ENCODE assay signal across 10 cellular contexts in genomic region chr2:241219030-241219382, GRCh38. TPM values are rescaled to one million over a fixed set of nuclear protein-coding genes. Genes with fewer than 3 reads are reported as not detected.
DNase-seq lines count a peak whose midpoint lies in the region; ATAC-seq and TF ChIP-seq lines count a peak whose summit lies in the region.
"Had no signal": no experiment of that assay in that cellular context is flagged by ENCODE, and none has a peak within 500 bp of the region (broad histone marks: within the 10 kb centered on the region; RNA-seq: fewer than 3 reads in every experiment).

No MANE protein-coding gene starts in this region.

- H3K27me3 ChIP-seq in cardiac muscle cell = no peaks in the 10 kb centered on the region
- no peaks in the 10 kb centered on the region for H3K27me3 ChIP-seq in right cardiac atrium (ENCODE audit: control insufficient read depth, insufficient read depth)
- peaks cover 2% of the 10 kb centered on the region for H3K27me3 ChIP-seq in kidney epithelial cell (ENCODE audit: control insufficient read depth, insufficient read depth, low read length)
- H3K27me3 ChIP-seq in thoracic aorta (replicated peaks; ENCODE audit: insufficient read depth) = no peaks in the 10 kb centered on the region

- TF ChIP-seq CTCF in cardiac muscle cell (IDR thresholded peaks at IDR 0.05; ENCODE audit: low read depth, low read length) (no peak), kidney epithelial cell (IDR thresholded peaks at IDR 0.05; ENCODE audit: insufficient read depth, low read length, poor library complexity, severe bottlenecking) (no peak), thoracic aorta (IDR thresholded peaks at IDR 0.05) (no peak)

- intact Hi-C loops in right cardiac atrium (cut with DNase I) = loop anchor here in 2 of 4 donors (10.0 kb wide), 2 partner anchors 114 to 364 kb away; partner anchors contain the start of gene MTERF4 (in 1 of the 2)

- no peaks in the 10 kb centered on the region for H3K4me1 Mint-ChIP-seq in activated T-helper 17 cell treated with anti-CD3 and anti-CD28 coated beads, Interleukin-2, amount 50 U/mL, for 72 hours

- peak overlapping the region; percentile 88 for H3K27ac Mint-ChIP-seq in activated T-helper 17 cell treated with anti-CD3 and anti-CD28 coated beads, Interleukin-2, amount 50 U/mL, for 72 hours

- H3K9me3 Mint-ChIP-seq in activated T-helper 17 cell treated with anti-CD3 and anti-CD28 coated beads, Interleukin-2, amount 50 U/mL, for 72 hours = no peaks in the 10 kb centered on the region

- H3K4me1 ChIP-seq in cardiac muscle cell (ENCODE audit: low read depth) (peaks cover 8% of the 10 kb centered on the region), right cardiac atrium (ENCODE audit: control insufficient read depth, insufficient read depth, low read length) (no peaks in the 10 kb centered on the region), thoracic aorta (ENCODE audit: control insufficient read depth in 1 of 2, low read depth in 2 of 2) (peaks cover 6 to 10% of the 10 kb centered on the region in 2 donors)

- H3K36me3 ChIP-seq in cardiac muscle cell (no peaks in the 10 kb centered on the region), kidney epithelial cell (ENCODE audit: control insufficient read depth, insufficient read depth, low read length) (no peaks in the 10 kb centered on the region), thoracic aorta (no peaks in the 10 kb centered on the region)

- 57% methylated on average over 4 of the region's 4 CpGs for WGBS in right cardiac atrium

- H3K27ac ChIP-seq in cardiac muscle cell = no peak overlapping the region
- H3K27ac ChIP-seq in right cardiac atrium (ENCODE audit: low read length) = no peak overlapping the region
- H3K27ac ChIP-seq in thoracic aorta = no peak overlapping the region

- H3K4me3 ChIP-seq in cardiac muscle cell (peak overlapping the region; percentile 34), right cardiac atrium (ENCODE audit: low read length) (no peak overlapping the region), kidney epithelial cell (ENCODE audit: low read depth, low read length) (peak overlapping the region; percentile 59), thoracic aorta (peak overlapping the region; percentile 78)

- H3K9me3 ChIP-seq in cardiac muscle cell (ENCODE audit: low read depth) = no peaks in the 10 kb centered on the region
- no peaks in the 10 kb centered on the region for H3K9me3 ChIP-seq in right cardiac atrium (ENCODE audit: control insufficient read depth, low read length)
- no peaks in the 10 kb centered on the region for H3K9me3 ChIP-seq in thoracic aorta

- H3K36me3 Mint-ChIP-seq in activated T-helper 17 cell treated with anti-CD3 and anti-CD28 coated beads, Interleukin-2, amount 50 U/mL, for 72 hours (ENCODE audit: low read depth) = peaks cover 31% of the 10 kb centered on the region

- ATAC-seq in right cardiac atrium (no peak), thoracic aorta (ENCODE audit: insufficient number of reproducible peaks, low FRiP score, low read depth) (no peak)
- no peak for ATAC-seq in activated T-helper 17 cell treated with anti-CD3 and anti-CD28 coated beads, Interleukin-2, amount 50 U/mL, for 72 hours (replicated peaks)

- DNase-seq in cardiac muscle cell (ENCODE audit: low read depth in 1 of 2, low spot score in 1 of 2) (no peak), right cardiac atrium (no peak), kidney epithelial cell (ENCODE audit: low read depth) (no peak), thoracic aorta (ENCODE audit: low spot score) (no peak), SIG-M5 (lab: John Stamatoyannopoulos, UW) (no peak), mucosa of gallbladder (ENCODE audit: low spot score) (no peak), NCI-H1092 treated with DMSO at 0.1 percent for 48 hours (lab: John Stamatoyannopoulos, UW) (no peak)
- DNase-seq: NCI-H187 treated with DMSO at 0.1 percent for 48 hours; stimulated activated CD8-positive, alpha-beta memory T cell treated with anti-CD3 and anti-CD28 coated beads, Interleukin-4, amount 100 ng/mL, for 48 hours had no signal

- H3K27me3 Mint-ChIP-seq in activated T-helper 17 cell treated with anti-CD3 and anti-CD28 coated beads, Interleukin-2, amount 50 U/mL, for 72 hours = no peaks in the 10 kb centered on the region

- H3K4me3 Mint-ChIP-seq in activated T-helper 17 cell treated with anti-CD3 and anti-CD28 coated beads, Interleukin-2, amount 50 U/mL, for 72 hours = peak overlapping the region; percentile 87

RNA-seq across cellular contexts. Expression of gene ANO7, which starts 30.5 kb away (rescaled TPM):
- 2.7 and 2.8 TPM in 2 replicates for total RNA-seq in cardiac muscle cell
- 2.7 and 3.4 TPM in 2 replicates for polyA plus RNA-seq in cardiac muscle cell
- 1 to 10 TPM in 3 of 4 donors, under 1 TPM in 1; 0.89 to 2.1 (median 1.2) TPM for total RNA-seq in right cardiac atrium
- polyA plus RNA-seq in right cardiac atrium = 1.1 TPM
- 10 to 100 TPM in 1 of 2 donors, 1 to 10 TPM in 1; 1.6 to 12.8 TPM for total RNA-seq in activated T-helper 17 cell treated with anti-CD3 and anti-CD28 coated beads, Interleukin-2, amount 50 U/mL, for 72 hours
- 1.9 and 2.9 TPM in 2 replicates for total RNA-seq in kidney epithelial cell
- total RNA-seq in thoracic aorta = 1 to 10 TPM in 1 of 2 donors, under 1 TPM in 1; 0.27 to 1.2 TPM
- 2.7 TPM for total RNA-seq in mucosa of gallbladder
